In genomic region chr2:207768891-207769596, GRCh38 we compare ENCODE assay signal across 8 cellular contexts. TPM values are rescaled to one million over a fixed set of nuclear protein-coding genes. Genes with fewer than 3 reads are reported as not detected.
DNase-seq lines count a peak whose midpoint lies in the region; ATAC-seq, FAIRE-seq and TF ChIP-seq lines count a peak whose summit lies in the region.

No MANE protein-coding gene starts in this region.

- H3K27ac ChIP-seq in Peyer's patch = peak overlapping the region; percentile 66 to 97 (median 92)
- peak overlapping the region; percentile 88 to 90 for H3K27ac ChIP-seq in liver (ENCODE audit: low read depth in 1 of 2, low read length in 2 of 2)

- DNase-seq in AG09309 (ENCODE audit: low read depth) (no peak), Peyer's patch (no peak), bronchial epithelial cell (ENCODE audit: low read depth) (no peak), GOT3 (lab: John Stamatoyannopoulos, UW) (no peak)
- peak; percentile 42 for DNase-seq in stimulated activated naive CD8-positive, alpha-beta T cell treated with anti-CD3 and anti-CD28 coated beads, Interleukin-15, Interleukin-2, amounts not matched to agents 100 U/mL and 50 U/mL, for 24 hours

- H3K27me3 ChIP-seq in Peyer's patch = no peaks in the 10 kb centered on the region
- H3K27me3 ChIP-seq in bronchial epithelial cell (ENCODE audit: control insufficient read depth, insufficient read depth, low read length) = no peaks in the 10 kb centered on the region
- no peaks in the 10 kb centered on the region for H3K27me3 ChIP-seq in liver (ENCODE audit: control insufficient read depth in 4 of 4, insufficient read depth in 4 of 4, low read length in 3 of 4)

- peak in 1 of 2 donors; percentile 20 for TF ChIP-seq RAD21 in liver (IDR thresholded peaks at IDR 0.05)

- TF ChIP-seq CTCF in AG09309 (IDR thresholded peaks at IDR 0.05; ENCODE audit: control insufficient read depth, insufficient read depth, low read depth, low read length, missing control alignments) (no peak), Peyer's patch (IDR thresholded peaks at IDR 0.05) (no peak), bronchial epithelial cell (IDR thresholded peaks at IDR 0.05; ENCODE audit: insufficient read depth, low read length, severe bottlenecking) (no peak), liver (IDR thresholded peaks at IDR 0.05; ENCODE audit: low read depth, low read length, missing input control) (no peak)

- under 1% methylated on average over 51 of the region's 51 CpGs for WGBS in liver

- H3K36me3 ChIP-seq in Peyer's patch = peaks cover 0 to 18% (median 0%) of the 10 kb centered on the region in 3 donors
- peaks cover 7% of the 10 kb centered on the region for H3K36me3 ChIP-seq in bronchial epithelial cell (ENCODE audit: control insufficient read depth, insufficient read depth, low read length)
- H3K36me3 ChIP-seq in liver (ENCODE audit: control insufficient read depth in 4 of 4, insufficient read depth in 3 of 4, low read depth in 1 of 4, low read length in 3 of 4) = peaks cover 0 to 4% (median 0%) of the 10 kb centered on the region in 4 donors

- ATAC-seq in GM18861 (IDR thresholded peaks at IDR 0.05; ENCODE audit: unreplicated experiment) (peak; percentile 5), HG03064 (IDR thresholded peaks at IDR 0.05; ENCODE audit: low read depth, unreplicated experiment) (peak; percentile 13)
- peak; percentile 25 for ATAC-seq in stimulated activated naive CD8-positive, alpha-beta T cell treated with anti-CD3 and anti-CD28 coated beads, Interleukin-15, Interleukin-2, amounts not matched to agents 100 U/mL and 50 U/mL, for 24 hours

- H3K4me3 ChIP-seq in AG09309 (ENCODE audit: control insufficient read depth, low read depth, low read length) (peak overlapping the region; percentile 60), Peyer's patch (peak overlapping the region; percentile 81 to 95 (median 86)), bronchial epithelial cell (ENCODE audit: low read depth, low read length) (peak overlapping the region; percentile 79), liver (ENCODE audit: low read depth in 1 of 3, low read length in 3 of 3) (peak overlapping the region; percentile 55 to 92 (median 81))

- no peak for FAIRE-seq in bronchial epithelial cell (lab: Jason Lieb, UNC)

- H3K9ac ChIP-seq in liver (ENCODE audit: low read depth in 1 of 2, low read length in 2 of 2) = peak overlapping the region; percentile 79 to 84

- H3K4me1 ChIP-seq in Peyer's patch (peaks cover 0 to 34% (median 10%) of the 10 kb centered on the region in 4 donors), liver (ENCODE audit: control insufficient read depth in 4 of 4, insufficient read depth in 4 of 4, low read length in 3 of 4) (peaks cover 0 to 55% (median 32%) of the 10 kb centered on the region in 4 donors)

- no peak for TF ChIP-seq POLR2A in Peyer's patch (IDR thresholded peaks at IDR 0.05)

- H3K9me3 ChIP-seq in Peyer's patch (no peaks in the 10 kb centered on the region), liver (ENCODE audit: control insufficient read depth in 4 of 4, low read length in 3 of 4) (no peaks in the 10 kb centered on the region)

TF ChIP-seq in liver, 16 proteins besides CTCF, POLR2A, EP300 and RAD21:
- TF ChIP-seq ZBTB33 (IDR thresholded peaks at IDR 0.05) (no peak), FOXA1 (IDR thresholded peaks at IDR 0.05) (no peak), EGR1 (IDR thresholded peaks at IDR 0.05; ENCODE audit: low read depth in 2 of 2) (no peak), HNF4G (IDR thresholded peaks at IDR 0.05) (no peak), GABPA (IDR thresholded peaks at IDR 0.05 in 1 of 2, conservative IDR thresholded peaks at IDR 0.05 in 1 of 2) (no peak), SP1 (IDR thresholded peaks at IDR 0.05) (no peak), MAX (IDR thresholded peaks at IDR 0.05) (no peak)

RNA-seq across cellular contexts. Expression of gene FZD5, which starts 0.7 kb away (rescaled TPM):
- total RNA-seq in Peyer's patch (10 to 100 TPM; 11.6 to 81.4 (median 63.8) TPM), bronchial epithelial cell (2.9 and 4.2 TPM in 2 replicates), liver (10 to 100 TPM; 31.0 to 31.1 TPM)
- polyA plus RNA-seq in liver = 10 to 100 TPM; 14.7 to 23.1 TPM

RNA-seq across cellular contexts. Expression of gene CCNYL1, which starts 57.6 kb away (rescaled TPM):
- total RNA-seq in Peyer's patch (10 to 100 TPM; 11.6 to 22.6 (median 18.4) TPM), bronchial epithelial cell (5.5 and 8.3 TPM in 2 replicates), liver (1 to 10 TPM; 7.6 to 8.8 TPM)
- polyA plus RNA-seq in liver = 1 to 10 TPM; 5.8 to 9.3 TPM
